Comparison of ENCODE assay signal across 16 cellular contexts in the genomic region with DNA sequence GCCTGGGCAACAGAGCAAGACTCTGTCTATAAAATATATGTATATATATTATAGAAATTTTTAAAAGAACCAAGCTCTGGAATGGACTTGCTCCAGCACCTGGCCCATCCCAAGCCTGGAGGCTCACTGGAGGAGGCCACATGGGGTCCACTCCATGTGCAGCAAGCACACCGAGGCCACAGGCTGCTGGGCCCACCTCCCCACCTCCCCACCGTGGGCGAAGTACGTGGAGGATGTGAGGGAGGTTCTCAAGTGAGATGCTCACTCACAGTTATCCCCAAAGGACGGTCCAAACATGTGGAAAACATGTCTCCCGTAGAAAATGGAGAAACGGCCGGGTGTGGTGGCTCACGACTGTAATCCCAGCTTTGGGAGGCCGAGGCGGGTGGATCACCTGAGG. TPM values are rescaled to one million over a fixed set of nuclear protein-coding genes. Genes with fewer than 3 reads are reported as not detected.
DNase-seq lines count a peak whose midpoint lies in the region; ATAC-seq and TF ChIP-seq lines count a peak whose summit lies in the region.
"Had no signal": no experiment of that assay in that cellular context is flagged by ENCODE, and none has a peak within 500 bp of the region (broad histone marks: within the 10 kb centered on the region; RNA-seq: fewer than 3 reads in every experiment).

No MANE protein-coding gene starts in this region.

- H2BK12ac ChIP-seq in mesenchymal stem cell (ENCODE audit: low read length in 2 of 2), result no peak overlapping the region

- no peak overlapping the region for H3K4me3 ChIP-seq in mesenchymal stem cell (ENCODE audit: insufficient read depth in 1 of 2, low read depth in 1 of 2, low read length in 2 of 2)
- H3K4me3 ChIP-seq: MG63, pancreas had no signal

- H3K4ac ChIP-seq in mesenchymal stem cell (ENCODE audit: low read depth in 1 of 2, low read length in 2 of 2), result no peak overlapping the region

- H3K36me3 ChIP-seq in mesenchymal stem cell (ENCODE audit: control insufficient read depth in 1 of 2, insufficient read depth in 2 of 2, low read depth in 1 of 2, low read length in 2 of 2), result no peaks in the 10 kb centered on the region
- H3K36me3 ChIP-seq: MG63, pancreas had no signal

- no peak overlapping the region for H2BK120ac ChIP-seq in mesenchymal stem cell (ENCODE audit: low read depth, low read length)

- H2AFZ ChIP-seq in mesenchymal stem cell (ENCODE audit: low read depth, low read length), result no peak overlapping the region

- no peak overlapping the region for H3K4me2 ChIP-seq in mesenchymal stem cell (ENCODE audit: low read length, poor library complexity, severe bottlenecking)

- H3K4me3 Mint-ChIP-seq in activated CD4-positive, alpha-beta T cell treated with anti-CD3 and anti-CD28 coated beads, Interleukin-2, amount 10 ng/mL, durations not matched to agents 24 days and 14 days, result no peak overlapping the region
- H3K4me3 Mint-ChIP-seq in activated B cell treated with CpG ODN at 0.5 μM for 24 hours, result no peak overlapping the region
- peak overlapping the region; percentile 72 to 74 for H3K4me3 Mint-ChIP-seq in stimulated activated naive CD8-positive, alpha-beta T cell treated with anti-CD3 and anti-CD28 coated beads, Interleukin-15, amount 100 ng/mL, for 72 hours

- ATAC-seq in activated B cell treated with CpG ODN at 0.5 μM for 24 hours (ENCODE audit: low read depth) (no peak), GM18511 (IDR thresholded peaks at IDR 0.05; ENCODE audit: unreplicated experiment) (no peak)
- no peak for ATAC-seq in stimulated activated naive CD8-positive, alpha-beta T cell treated with anti-CD3 and anti-CD28 coated beads, Interleukin-15, amount 100 ng/mL, for 72 hours

- no peak overlapping the region for H2AK5ac ChIP-seq in mesenchymal stem cell (ENCODE audit: low read length, severe bottlenecking)

- no peaks in the 10 kb centered on the region for H3K36me3 Mint-ChIP-seq in activated CD4-positive, alpha-beta T cell treated with anti-CD3 and anti-CD28 coated beads, Interleukin-2, amount 10 ng/mL, durations not matched to agents 24 days and 14 days (ENCODE audit: low read depth)
- no peaks in the 10 kb centered on the region for H3K36me3 Mint-ChIP-seq in activated B cell treated with CpG ODN at 0.5 μM for 24 hours (ENCODE audit: low read depth)
- H3K36me3 Mint-ChIP-seq: activated CD8-positive, alpha-beta memory T cell treated with anti-CD3 and anti-CD28 coated beads, Interleukin-2, amount 10 ng/mL, durations not matched to agents 7 days and 5 days; type B pancreatic cell had no signal

- H3K4me1 ChIP-seq in mesenchymal stem cell (ENCODE audit: control insufficient read depth, insufficient read depth, low read depth, low read length), result peaks cover 3% of the 10 kb centered on the region
- H3K4me1 ChIP-seq: pancreas had no signal

- no peak overlapping the region for H3K27ac ChIP-seq in mesenchymal stem cell (ENCODE audit: low read length, poor library complexity, severe bottlenecking)

- peaks cover 17% of the 10 kb centered on the region for H3K4me1 Mint-ChIP-seq in activated CD4-positive, alpha-beta T cell treated with anti-CD3 and anti-CD28 coated beads, Interleukin-2, amount 10 ng/mL, durations not matched to agents 24 days and 14 days
- peaks cover 27% of the 10 kb centered on the region for H3K4me1 Mint-ChIP-seq in activated B cell treated with CpG ODN at 0.5 μM for 24 hours
- H3K4me1 Mint-ChIP-seq in stimulated activated naive CD8-positive, alpha-beta T cell treated with anti-CD3 and anti-CD28 coated beads, Interleukin-15, amount 100 ng/mL, for 72 hours, result peaks cover 20% of the 10 kb centered on the region

- CTCF ChIA-PET in activated B cell treated with CpG ODN at 0.5 μM for 24 hours (lab: Charles Lee), result interaction anchor here (1.3 kb wide), 2 partner anchors 32 to 141 kb away, joined by 3 to 4 read pairs; no protein-coding TSS in a partner anchor

- no peak overlapping the region for H3K14ac ChIP-seq in mesenchymal stem cell (ENCODE audit: low read length in 2 of 2)

- no peak for DNase-seq in activated CD4-positive, alpha-beta T cell treated with anti-CD3 and anti-CD28 coated beads, Interleukin-2, amount 10 ng/mL, durations not matched to agents 24 days and 14 days
- no peak for DNase-seq in activated CD4-positive, alpha-beta T cell treated with anti-CD3 and anti-CD28 coated beads, Interleukin-2, amount 50 U/mL, for 4 hours
- DNase-seq in activated B cell treated with CpG ODN at 0.5 μM for 24 hours, result no peak
- no peak for DNase-seq in mesenchymal stem cell
- DNase-seq in stimulated activated naive CD8-positive, alpha-beta T cell treated with anti-CD3 and anti-CD28 coated beads, Interleukin-15, amount 100 ng/mL, for 72 hours, result no peak
- no peak for DNase-seq in hypothalamus (lab: John Stamatoyannopoulos, UW)
- DNase-seq in SHP77 (lab: John Stamatoyannopoulos, UW), result no peak
- DNase-seq: NCI-H187, RPMI8226 had no signal

- WGBS in mesenchymal stem cell, result 97% methylated on average over 11 of the region's 11 CpGs

- no peaks in the 10 kb centered on the region for H3K79me1 ChIP-seq in mesenchymal stem cell (replicated peaks; ENCODE audit: low read length, poor library complexity, severe bottlenecking)

- H3K27me3 Mint-ChIP-seq in activated CD4-positive, alpha-beta T cell treated with anti-CD3 and anti-CD28 coated beads, Interleukin-2, amount 10 ng/mL, durations not matched to agents 24 days and 14 days, result peaks cover 13% of the 10 kb centered on the region
- H3K27me3 Mint-ChIP-seq in activated B cell treated with CpG ODN at 0.5 μM for 24 hours, result peaks cover 2% of the 10 kb centered on the region
- no peaks in the 10 kb centered on the region for H3K27me3 Mint-ChIP-seq in stimulated activated naive CD8-positive, alpha-beta T cell treated with anti-CD3 and anti-CD28 coated beads, Interleukin-15, amount 100 ng/mL, for 72 hours

- no peaks in the 10 kb centered on the region for H3K9me3 Mint-ChIP-seq in activated CD4-positive, alpha-beta T cell treated with anti-CD3 and anti-CD28 coated beads, Interleukin-2, amount 10 ng/mL, durations not matched to agents 24 days and 14 days
- H3K9me3 Mint-ChIP-seq in activated B cell treated with CpG ODN at 0.5 μM for 24 hours, result no peaks in the 10 kb centered on the region
- no peaks in the 10 kb centered on the region for H3K9me3 Mint-ChIP-seq in stimulated activated naive CD8-positive, alpha-beta T cell treated with anti-CD3 and anti-CD28 coated beads, Interleukin-15, amount 100 ng/mL, for 72 hours
- H3K9me3 Mint-ChIP-seq: type B pancreatic cell had no signal

- no peak overlapping the region for H3K9ac ChIP-seq in mesenchymal stem cell (ENCODE audit: low read length)

- no peaks in the 10 kb centered on the region for H3K27me3 ChIP-seq in mesenchymal stem cell (ENCODE audit: control insufficient read depth in 1 of 2, insufficient read depth in 1 of 2, low read length in 2 of 2)
- H3K27me3 ChIP-seq: MG63, pancreas had no signal

- intact Hi-C loops in activated CD4-positive, alpha-beta T cell treated with anti-CD3 and anti-CD28 coated beads, Interleukin-2, amount 10 ng/mL, durations not matched to agents 24 days and 14 days (cut with micrococcal nuclease), result no loop called here
- intact Hi-C loops in activated B cell treated with CpG ODN at 0.5 μM for 24 hours (cut with micrococcal nuclease), result loop anchor here (5.0 to 10.0 kb wide), 2 partner anchors 88 to 1060 kb away; no protein-coding TSS in a partner anchor

- H3K23ac ChIP-seq in mesenchymal stem cell (ENCODE audit: low read length in 2 of 2), result no peak overlapping the region

- H3K9me3 ChIP-seq in mesenchymal stem cell (ENCODE audit: control insufficient read depth, low read length), result no peaks in the 10 kb centered on the region
- H3K9me3 ChIP-seq: MG63, pancreas had no signal

- H4K8ac ChIP-seq in mesenchymal stem cell (ENCODE audit: low read length), result peak overlapping the region; percentile 52

- H3K18ac ChIP-seq in mesenchymal stem cell (ENCODE audit: low read depth in 1 of 2, low read length in 2 of 2), result no peak overlapping the region

- no peak overlapping the region for H2BK15ac ChIP-seq in mesenchymal stem cell (ENCODE audit: low read depth, poor library complexity, severe bottlenecking)

- H3K27ac Mint-ChIP-seq in activated CD4-positive, alpha-beta T cell treated with anti-CD3 and anti-CD28 coated beads, Interleukin-2, amount 10 ng/mL, durations not matched to agents 24 days and 14 days, result peak overlapping the region; percentile 93
- peak overlapping the region; percentile 93 for H3K27ac Mint-ChIP-seq in activated B cell treated with CpG ODN at 0.5 μM for 24 hours
- H3K27ac Mint-ChIP-seq in stimulated activated naive CD8-positive, alpha-beta T cell treated with anti-CD3 and anti-CD28 coated beads, Interleukin-15, amount 100 ng/mL, for 72 hours, result no peak overlapping the region

- no peak overlapping the region for H2BK5ac ChIP-seq in mesenchymal stem cell (ENCODE audit: low read depth, low read length, poor library complexity, severe bottlenecking)

- TF ChIP-seq CTCF in activated B cell treated with CpG ODN at 0.5 μM for 24 hours (IDR thresholded peaks at IDR 0.05), result no peak

- POLR2A ChIA-PET in activated B cell treated with CpG ODN at 0.5 μM for 24 hours (lab: Charles Lee), result interaction anchor here (0.6 to 0.7 kb wide), 2 partner anchors 68 to 678 kb away, joined by 3 to 5 read pairs; no protein-coding TSS in a partner anchor

- peak overlapping the region; percentile 64 for H4K91ac ChIP-seq in mesenchymal stem cell (ENCODE audit: low read length)

RNA-seq across cellular contexts. Expression of a gene that starts 13.9 kb away (rescaled TPM):
- total RNA-seq in activated CD4-positive, alpha-beta T cell treated with anti-CD3 and anti-CD28 coated beads, Interleukin-2, amount 10 ng/mL, durations not matched to agents 24 days and 14 days, result 0.26 TPM in 1 of 2 replicates, not detected in the other
- not detected in 2 replicates for total RNA-seq in activated B cell treated with CpG ODN at 0.5 μM for 24 hours
- 0.11 TPM for polyA plus RNA-seq in mesenchymal stem cell (2013, experiment 1 of 2)
- polyA plus RNA-seq in mesenchymal stem cell (2013, experiment 2 of 2), result 0.11 TPM
- total RNA-seq: activated CD8-positive, alpha-beta memory T cell treated with anti-CD3 and anti-CD28 coated beads, Interleukin-2, amount 10 ng/mL, durations not matched to agents 7 days and 5 days had no signal

RNA-seq across cellular contexts. Expression of a gene that starts 23.0 kb away (rescaled TPM):
- 210 and 216 TPM in 2 replicates for total RNA-seq in activated CD4-positive, alpha-beta T cell treated with anti-CD3 and anti-CD28 coated beads, Interleukin-2, amount 10 ng/mL, durations not matched to agents 24 days and 14 days
- 114 and 134 TPM in 2 replicates for total RNA-seq in activated B cell treated with CpG ODN at 0.5 μM for 24 hours
- polyA plus RNA-seq in mesenchymal stem cell (2013, experiment 1 of 2), result 111 TPM
- 106 TPM for polyA plus RNA-seq in mesenchymal stem cell (2013, experiment 2 of 2)

RNA-seq across cellular contexts. Expression of a gene that starts 38.0 kb away (rescaled TPM):
- total RNA-seq in activated CD4-positive, alpha-beta T cell treated with anti-CD3 and anti-CD28 coated beads, Interleukin-2, amount 10 ng/mL, durations not matched to agents 24 days and 14 days, result not detected in 2 replicates
- not detected in 2 replicates for total RNA-seq in activated B cell treated with CpG ODN at 0.5 μM for 24 hours
- polyA plus RNA-seq in mesenchymal stem cell (2013, experiment 1 of 2), result not detected
- polyA plus RNA-seq in mesenchymal stem cell (2013, experiment 2 of 2), result not detected
- total RNA-seq: A172; activated CD8-positive, alpha-beta memory T cell treated with anti-CD3 and anti-CD28 coated beads, Interleukin-2, amount 10 ng/mL, durations not matched to agents 7 days and 5 days; Daoy; pancreas had no signal
- polyA plus RNA-seq: pancreas had no signal

Comparison
In these comparisons a context has a peak if more than half of its experiments do, and no peak if none do; other contexts are left out.
1. H3K27ac Mint-ChIP-seq: peak in activated CD4-positive, alpha-beta T cell treated with anti-CD3 and anti-CD28 coated beads, Interleukin-2, amount 10 ng/mL, durations not matched to agents 24 days and 14 days (single experiment) and activated B cell treated with CpG ODN at 0.5 μM for 24 hours (single experiment); none in stimulated activated naive CD8-positive, alpha-beta T cell treated with anti-CD3 and anti-CD28 coated beads, Interleukin-15, amount 100 ng/mL, for 72 hours (0 of 2).
2. H3K4me3 Mint-ChIP-seq: peak in stimulated activated naive CD8-positive, alpha-beta T cell treated with anti-CD3 and anti-CD28 coated beads, Interleukin-15, amount 100 ng/mL, for 72 hours (2 of 2); none in activated CD4-positive, alpha-beta T cell treated with anti-CD3 and anti-CD28 coated beads, Interleukin-2, amount 10 ng/mL, durations not matched to agents 24 days and 14 days (single experiment) and activated B cell treated with CpG ODN at 0.5 μM for 24 hours (single experiment).